In genomic region chr2:74119324-74119723, GRCh38 we compare ENCODE assay signal across 8 cellular contexts. TPM values are rescaled to one million over a fixed set of nuclear protein-coding genes. Genes with fewer than 3 reads are reported as not detected.
DNase-seq lines count a peak whose midpoint lies in the region; ATAC-seq, FAIRE-seq and TF ChIP-seq lines count a peak whose summit lies in the region.

No MANE protein-coding gene starts in this region.

- H3K9me3 ChIP-seq in RWPE2 (ENCODE audit: severe bottlenecking), result no peaks in the 10 kb centered on the region
- no peaks in the 10 kb centered on the region for H3K9me3 ChIP-seq in small intestine (ENCODE audit: control insufficient read depth, low read depth)

- H3K36me3 ChIP-seq in RWPE2 (ENCODE audit: low read depth), result no peaks in the 10 kb centered on the region
- H3K36me3 ChIP-seq in small intestine (ENCODE audit: control insufficient read depth in 2 of 2, insufficient read depth in 2 of 2, low read length in 2 of 2), result no peaks in the 10 kb centered on the region

- DNase-seq in AG08396 (ENCODE audit: low spot score) (peak; percentile 45), GM12865 (ENCODE audit: low read depth) (peak; percentile 32), RWPE2 (ENCODE audit: low spot score) (no peak), fibroblast of pulmonary artery (ENCODE audit: low read depth) (peak; percentile 30), NCI-H1436 treated with DMSO at 0.1 percent for 48 hours (lab: John Stamatoyannopoulos, UW) (no peak), small intestine (no peak), medulla oblongata (ENCODE audit: extremely low spot score) (no peak)

- H3K4me1 ChIP-seq in RWPE2 (ENCODE audit: insufficient read depth, poor library complexity, severe bottlenecking) (peaks cover 7% of the 10 kb centered on the region), small intestine (ENCODE audit: control insufficient read depth in 2 of 2, insufficient read depth in 1 of 2, low read depth in 1 of 2, low read length in 1 of 2) (no peaks in the 10 kb centered on the region)

- H3K27me3 ChIP-seq in RWPE2 (ENCODE audit: insufficient read depth, poor library complexity, severe bottlenecking), result no peaks in the 10 kb centered on the region
- no peaks in the 10 kb centered on the region for H3K27me3 ChIP-seq in small intestine (ENCODE audit: control insufficient read depth in 2 of 2, insufficient read depth in 2 of 2, low read length in 2 of 2)

- ATAC-seq in RWPE2 (ENCODE audit: low read depth) (no peak), GM19035 (IDR thresholded peaks at IDR 0.05; ENCODE audit: unreplicated experiment) (no peak)

- peak overlapping the region; percentile 93 for H3K4me3 ChIP-seq in GM12865 (ENCODE audit: low read depth, low read length)
- peak overlapping the region; percentile 76 for H3K4me3 ChIP-seq in RWPE2 (ENCODE audit: severe bottlenecking)
- H3K4me3 ChIP-seq in fibroblast of pulmonary artery (replicated peaks; ENCODE audit: low read depth, low read length), result no peak overlapping the region
- no peak overlapping the region for H3K4me3 ChIP-seq in small intestine (ENCODE audit: low read depth in 1 of 2, low read length in 2 of 2)

- TF ChIP-seq CTCF in GM12865 (IDR thresholded peaks at IDR 0.05; ENCODE audit: insufficient read depth, low read depth, low read length, missing control alignments) (peak; percentile 21), RWPE2 (IDR thresholded peaks at IDR 0.05; ENCODE audit: poor library complexity, severe bottlenecking) (no peak), fibroblast of pulmonary artery (IDR thresholded peaks at IDR 0.05; ENCODE audit: low read length, missing control alignments) (peak; percentile 15)

- FAIRE-seq in small intestine (lab: Jason Lieb, UNC), result no peak

- H3K27ac ChIP-seq in RWPE2 (ENCODE audit: poor library complexity, severe bottlenecking), result peak overlapping the region; percentile 62
- no peak overlapping the region for H3K27ac ChIP-seq in small intestine (ENCODE audit: low read depth in 1 of 2, low read length in 1 of 2)

RNA-seq across cellular contexts. Expression of gene BOLA3, which starts 28.4 kb away (rescaled TPM):
- polyA plus RNA-seq in small intestine, result 10 to 100 TPM; 57.3 to 75.8 (median 62.8) TPM

RNA-seq across cellular contexts. Expression of gene MOB1A, which starts 59.4 kb away (rescaled TPM):
- polyA plus RNA-seq in small intestine, result 10 to 100 TPM; 41.3 to 50.1 (median 43.9) TPM

Comparison
In these comparisons a context has a peak if more than half of its experiments do, and no peak if none do; other contexts are left out.
1. DNase-seq: peak in AG08396 (single experiment), GM12865 (single experiment) and fibroblast of pulmonary artery (single experiment); none in RWPE2 (single experiment), NCI-H1436 treated with DMSO at 0.1 percent for 48 hours (single experiment), small intestine (single experiment) and medulla oblongata (single experiment).
2. H3K4me3 ChIP-seq: peak in GM12865 (single experiment) and RWPE2 (single experiment); none in fibroblast of pulmonary artery (single experiment) and small intestine (0 of 2).